ENCODE assay signal across 8 cellular contexts in the genomic region with DNA sequence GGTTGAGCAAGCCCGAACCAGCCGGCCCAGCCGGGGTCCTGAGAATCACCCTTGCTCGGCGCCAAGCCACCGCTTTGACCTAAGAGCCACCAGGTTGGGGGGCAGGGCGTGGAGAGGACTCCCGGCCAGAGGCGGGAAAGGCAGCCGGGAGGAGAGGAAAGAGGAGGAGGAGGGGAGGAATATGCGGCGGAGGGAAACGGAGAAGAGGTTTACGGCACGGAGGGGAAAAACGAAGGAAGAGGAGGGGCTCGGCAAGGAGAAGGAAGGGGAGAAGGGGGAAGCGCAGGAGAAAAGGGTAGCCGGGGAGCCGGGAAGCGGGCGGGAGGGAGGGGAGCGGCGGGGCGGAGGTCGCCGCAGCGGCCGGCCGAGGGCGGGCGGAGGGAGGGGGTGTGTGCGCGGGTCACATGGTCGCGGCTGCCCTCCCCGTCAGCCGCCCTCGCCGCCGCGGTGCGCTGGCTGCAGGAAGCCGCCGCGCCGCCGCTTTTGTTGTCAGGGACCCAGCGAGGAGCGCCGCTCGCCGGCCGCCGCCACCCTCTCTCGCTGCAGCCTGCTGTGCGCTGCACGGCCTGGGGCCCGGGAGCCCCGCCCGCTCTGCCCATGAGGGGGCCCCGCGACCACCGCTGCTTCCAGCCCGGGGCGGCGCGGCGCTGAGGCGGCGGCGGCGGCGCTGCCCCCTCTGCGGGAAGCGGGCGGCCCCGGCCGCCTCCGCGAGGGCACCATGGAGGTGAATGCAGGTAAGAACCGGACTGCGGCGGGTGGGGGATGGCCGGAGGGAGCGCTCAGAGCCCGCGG. TPM values are rescaled to one million over a fixed set of nuclear protein-coding genes. Genes with fewer than 3 reads are reported as not detected.
DNase-seq lines count a peak whose midpoint lies in the region; ATAC-seq and TF ChIP-seq lines count a peak whose summit lies in the region.

TSS of gene NR1D2 (plus strand) at position 426 of the 792 bp plus-strand sequence. CDS start at position 719, 293 bp downstream.

- ATAC-seq in HG03060 (IDR thresholded peaks at IDR 0.05; ENCODE audit: low read depth, unreplicated experiment) (peak; percentile 7), left lung (peak; percentile 78)

- CTCF ChIA-PET in activated CD4-positive, alpha-beta T cell treated with anti-CD3 and anti-CD28 coated beads, Interleukin-2, amount 10 ng/mL, durations not matched to agents 7 days and 5 days (lab: Charles Lee): interaction anchor here (1.2 kb wide), 1 partner anchor 24 kb away, joined by 4 read pairs; no protein-coding TSS in a partner anchor

- H3K36me3 Mint-ChIP-seq in activated CD4-positive, alpha-beta T cell treated with anti-CD3 and anti-CD28 coated beads, Interleukin-2, amount 10 ng/mL, durations not matched to agents 7 days and 5 days (ENCODE audit: low read depth): peaks cover 1% of the 10 kb centered on the region

- H3K9me3 ChIP-seq in left lung: no peaks in the 10 kb centered on the region

- H3K4me3 ChIP-seq in left lung: peak within 1 kb of the TSS; percentile 71 to 77

- DNase-seq in AG08395 (ENCODE audit: low spot score): peak; percentile 86
- peak; percentile 66 for DNase-seq in NCI-H2227 treated with DMSO at 0.1 percent for 48 hours (lab: John Stamatoyannopoulos, UW)
- peak; percentile 73 for DNase-seq in activated CD4-positive, alpha-beta T cell treated with anti-CD3 and anti-CD28 coated beads, Interleukin-2, amount 10 ng/mL, durations not matched to agents 7 days and 5 days
- DNase-seq in dedifferentiated amniotic fluid mesenchymal stem cell (ENCODE audit: extremely low spot score): peak; percentile 57
- DNase-seq in left lung: peak; percentile 90 to 96
- peak; percentile 68 for DNase-seq in stimulated activated CD4-positive, alpha-beta T cell treated with anti-CD3 and anti-CD28 coated beads, Interleukin-2, amount 100 ng/mL, for 4 hours (ENCODE audit: low read depth)

- peaks cover 25% of the 10 kb centered on the region for H3K4me1 Mint-ChIP-seq in activated CD4-positive, alpha-beta T cell treated with anti-CD3 and anti-CD28 coated beads, Interleukin-2, amount 10 ng/mL, durations not matched to agents 7 days and 5 days

- no peaks in the 10 kb centered on the region for H3K36me3 ChIP-seq in left lung

- H3K27me3 ChIP-seq in left lung: no peaks in the 10 kb centered on the region

- H3K27me3 Mint-ChIP-seq in activated CD4-positive, alpha-beta T cell treated with anti-CD3 and anti-CD28 coated beads, Interleukin-2, amount 10 ng/mL, durations not matched to agents 7 days and 5 days: peaks cover 22% of the 10 kb centered on the region

- peak; percentile 24 for TF ChIP-seq POLR2A in GM18526 (IDR thresholded peaks at IDR 0.05; ENCODE audit: extremely low read depth, insufficient read length)

- peaks cover 23 to 31% of the 10 kb centered on the region in 2 donors for H3K4me1 ChIP-seq in left lung

- intact Hi-C loops in left lung (cut with DNase I): no loop called here

- POLR2A ChIA-PET in activated CD4-positive, alpha-beta T cell treated with anti-CD3 and anti-CD28 coated beads, Interleukin-2, amount 10 ng/mL, durations not matched to agents 7 days and 5 days (lab: Charles Lee): interaction anchor here (1.6 kb wide), 1 partner anchor 28 kb away, joined by 8 read pairs; the partner anchor contains the start of genes NKIRAS1 and RPL15

- H3K27ac Mint-ChIP-seq in activated CD4-positive, alpha-beta T cell treated with anti-CD3 and anti-CD28 coated beads, Interleukin-2, amount 10 ng/mL, durations not matched to agents 7 days and 5 days: peak within 1 kb of the TSS; percentile 92

- H3K27ac ChIP-seq in left lung: peak within 1 kb of the TSS; percentile 92 to 94

- TF ChIP-seq CTCF in left lung (IDR thresholded peaks at IDR 0.05): no peak

- peaks cover 2% of the 10 kb centered on the region for H3K9me3 Mint-ChIP-seq in activated CD4-positive, alpha-beta T cell treated with anti-CD3 and anti-CD28 coated beads, Interleukin-2, amount 10 ng/mL, durations not matched to agents 7 days and 5 days

- H3K4me3 Mint-ChIP-seq in activated CD4-positive, alpha-beta T cell treated with anti-CD3 and anti-CD28 coated beads, Interleukin-2, amount 10 ng/mL, durations not matched to agents 7 days and 5 days: peak within 1 kb of the TSS; percentile 81

RNA-seq across cellular contexts. Expression of gene NR1D2, which starts in this region (rescaled TPM):
- 1 to 10 TPM; 5.9 TPM for total RNA-seq in activated CD4-positive, alpha-beta T cell treated with anti-CD3 and anti-CD28 coated beads, Interleukin-2, amount 10 ng/mL, durations not matched to agents 7 days and 5 days
- 10 to 100 TPM; 18.8 to 40.0 TPM for total RNA-seq in left lung

Comparison
In these comparisons a context has a peak if more than half of its experiments do, and no peak if none do; other contexts are left out.
1. Peak in every context shown above with its lines: DNase-seq, ATAC-seq, H3K4me3 ChIP-seq and H3K27ac ChIP-seq.